In genomic region chr10:5645375-5645774, GRCh38 we compare ENCODE assay signal across 14 cellular contexts. TPM values are rescaled to one million over a fixed set of nuclear protein-coding genes. Genes with fewer than 3 reads are reported as not detected.
DNase-seq lines count a peak whose midpoint lies in the region; ATAC-seq and TF ChIP-seq lines count a peak whose summit lies in the region.
"Had no signal": no experiment of that assay in that cellular context is flagged by ENCODE, and none has a peak within 500 bp of the region (broad histone marks: within the 10 kb centered on the region; RNA-seq: fewer than 3 reads in every experiment).

No MANE protein-coding gene starts in this region.

- H3K9me3 Mint-ChIP-seq in MCF 10A (ENCODE audit: unreplicated experiment), result no peaks in the 10 kb centered on the region
- no peaks in the 10 kb centered on the region for H3K9me3 Mint-ChIP-seq in neural progenitor cell
- H3K9me3 Mint-ChIP-seq: endodermal cell; naive thymus-derived CD8-positive, alpha-beta T cell had no signal

- H3K79me2 ChIP-seq in neural progenitor cell (ENCODE audit: low read depth), result no peaks in the 10 kb centered on the region

- H3K27me3 ChIP-seq in neural progenitor cell, result no peaks in the 10 kb centered on the region

- no peaks in the 10 kb centered on the region for H3K4me1 ChIP-seq in neural progenitor cell
- H3K4me1 ChIP-seq: A549 had no signal

- H3K27me3 Mint-ChIP-seq in MCF 10A (ENCODE audit: insufficient read depth, unreplicated experiment), result no peaks in the 10 kb centered on the region
- H3K27me3 Mint-ChIP-seq in neural progenitor cell (ENCODE audit: insufficient read depth, low read depth), result peaks cover 3% of the 10 kb centered on the region
- H3K27me3 Mint-ChIP-seq: naive thymus-derived CD8-positive, alpha-beta T cell had no signal

- no peak overlapping the region for H3K27ac ChIP-seq in neural progenitor cell
- H3K27ac ChIP-seq: A549 had no signal

- H3K4me1 Mint-ChIP-seq in MCF 10A (ENCODE audit: insufficient read depth, unreplicated experiment) (no peaks in the 10 kb centered on the region), neural progenitor cell (peaks cover 40% of the 10 kb centered on the region)
- H3K4me1 Mint-ChIP-seq: endodermal cell had no signal

- TF ChIP-seq CTCF in MCF 10A (IDR thresholded peaks at IDR 0.05; ENCODE audit: unreplicated experiment) (no peak), neural progenitor cell (IDR thresholded peaks at IDR 0.05) (no peak)

- intact Hi-C loops in MCF 10A (cut with micrococcal nuclease), result no loop called here

- no peak overlapping the region for H3K4me3 ChIP-seq in neural progenitor cell
- H3K4me3 ChIP-seq: A549 had no signal

- no peak overlapping the region for H3K4me2 ChIP-seq in neural progenitor cell
- H3K4me2 ChIP-seq: A549 had no signal

- no peaks in the 10 kb centered on the region for H3K9me3 ChIP-seq in neural progenitor cell (ENCODE audit: low read depth)
- H3K9me3 ChIP-seq: A549 had no signal

- no peaks in the 10 kb centered on the region for H4K20me1 ChIP-seq in neural progenitor cell (ENCODE audit: low read depth)

- no peak overlapping the region for H3K4me3 Mint-ChIP-seq in MCF 10A (ENCODE audit: unreplicated experiment)
- H3K4me3 Mint-ChIP-seq in neural progenitor cell, result peak overlapping the region; percentile 49
- H3K4me3 Mint-ChIP-seq: endodermal cell had no signal

- DNase-seq in T47D (ENCODE audit: low read depth in 1 of 2, low spot score in 1 of 2) (peak; percentile 63 to 78), MCF 10A (ENCODE audit: unreplicated experiment) (no peak), germinal center (ENCODE audit: low spot score) (peak; percentile 64), neural progenitor cell (ENCODE audit: low spot score) (no peak), NCI-H1694 (lab: John Stamatoyannopoulos, UW) (no peak), glomerular visceral epithelial cell (ENCODE audit: extremely low spot score) (no peak)
- DNase-seq: activated CD8-positive, alpha-beta memory T cell treated with anti-CD3 and anti-CD28 coated beads, Interleukin-2, amount 50 U/mL, for 48 hours; amniotic stem cell; endodermal cell; naive thymus-derived CD8-positive, alpha-beta T cell; NCI-H1105 treated with DMSO at 0.1 percent for 48 hours had no signal

- H3K36me3 Mint-ChIP-seq in MCF 10A (ENCODE audit: insufficient read depth, unreplicated experiment) (peaks cover 91% of the 10 kb centered on the region), neural progenitor cell (peaks cover 20% of the 10 kb centered on the region)

- no peak overlapping the region for H2AFZ ChIP-seq in neural progenitor cell (replicated peaks)

- ATAC-seq in SK-N-SH treated with all-trans-retinoic acid at 6 μM for 48 hours, result no peak
- no peak for ATAC-seq in GM19463 (IDR thresholded peaks at IDR 0.05; ENCODE audit: unreplicated experiment)
- ATAC-seq: A549; naive thymus-derived CD8-positive, alpha-beta T cell had no signal

- H3K27ac Mint-ChIP-seq in MCF 10A (ENCODE audit: low read depth, unreplicated experiment) (no peak overlapping the region), neural progenitor cell (peak overlapping the region; percentile 61)
- H3K27ac Mint-ChIP-seq: endodermal cell had no signal

- CTCF ChIA-PET in MCF 10A (lab: Yijun Ruan, JAX), result no interaction called here

- in situ Hi-C loops in T47D (cut with HindIII; ENCODE audit: low pct_unique_long_range_greater_than_20kb, low sequenced_read_pairs), result no loop called here

- H3K9ac ChIP-seq in neural progenitor cell, result no peak overlapping the region

- no peaks in the 10 kb centered on the region for H3F3A ChIP-seq in neural progenitor cell (ENCODE audit: low read depth)

- H3K36me3 ChIP-seq in neural progenitor cell, result no peaks in the 10 kb centered on the region

- POLR2A ChIA-PET in MCF 10A (lab: Yijun Ruan, JAX), result no interaction called here

- BruUV-seq in MCF 10A (replicated peaks; lab: Mats Ljungman, UMichigan), result no TSS peak

TF ChIP-seq in SK-N-SH treated with all-trans-retinoic acid at 6 μM for 48 hours, 23 proteins besides CTCF, POLR2A, EP300 and RAD21:
- no peak for TF ChIP-seq ZFP3 (CRISPR knock-in tag; IDR thresholded peaks at IDR 0.05)
- no peak for TF ChIP-seq TCF4 (CRISPR knock-in tag; IDR thresholded peaks at IDR 0.05; ENCODE audit: borderline replicate concordance)
- no peak for TF ChIP-seq BACH2 (CRISPR knock-in tag; IDR thresholded peaks at IDR 0.05; ENCODE audit: borderline replicate concordance)
- TF ChIP-seq ZFP30 (CRISPR knock-in tag; IDR thresholded peaks at IDR 0.05), result no peak
- TF ChIP-seq CSDC2 (CRISPR knock-in tag; IDR thresholded peaks at IDR 0.05), result no peak
- TF ChIP-seq ZNF8 (CRISPR knock-in tag; IDR thresholded peaks at IDR 0.05), result no peak
- no peak for TF ChIP-seq ZC3H10 (CRISPR knock-in tag; IDR thresholded peaks at IDR 0.05)
- no peak for TF ChIP-seq TSHZ2 (CRISPR knock-in tag; IDR thresholded peaks at IDR 0.05)
- TF ChIP-seq SNAI2 (CRISPR knock-in tag; IDR thresholded peaks at IDR 0.05), result no peak
- no peak for TF ChIP-seq RARB (CRISPR knock-in tag; IDR thresholded peaks at IDR 0.05)
- no peak for TF ChIP-seq GLIS3 (CRISPR knock-in tag; IDR thresholded peaks at IDR 0.05)
TF ChIP-seq in SK-N-SH treated with all-trans-retinoic acid at 6 μM for 48 hours: peak in this region for 0.

RNA-seq across cellular contexts. Expression of gene ASB13, which starts 21.0 kb away (rescaled TPM):
- total RNA-seq in MCF 10A (2022), result 16.3 and 20.7 TPM in 2 replicates
- 15.0 and 18.1 TPM in 2 replicates for total RNA-seq in neural progenitor cell (ENCODE audit: low replicate concordance)

RNA-seq across cellular contexts. Expression of gene TASOR2, which starts 39.3 kb away (rescaled TPM):
- 93.4 and 123 TPM in 2 replicates for total RNA-seq in MCF 10A (2022)
- total RNA-seq in neural progenitor cell (ENCODE audit: low replicate concordance), result 32.7 and 39.0 TPM in 2 replicates

Comparison
In these comparisons a context has a peak if more than half of its experiments do, and no peak if none do; other contexts are left out.
1. DNase-seq: peak in T47D (2 of 2) and germinal center (single experiment); none in MCF 10A (single experiment), neural progenitor cell (single experiment), NCI-H1694 (single experiment) and glomerular visceral epithelial cell (single experiment).